In the genomic region with DNA sequence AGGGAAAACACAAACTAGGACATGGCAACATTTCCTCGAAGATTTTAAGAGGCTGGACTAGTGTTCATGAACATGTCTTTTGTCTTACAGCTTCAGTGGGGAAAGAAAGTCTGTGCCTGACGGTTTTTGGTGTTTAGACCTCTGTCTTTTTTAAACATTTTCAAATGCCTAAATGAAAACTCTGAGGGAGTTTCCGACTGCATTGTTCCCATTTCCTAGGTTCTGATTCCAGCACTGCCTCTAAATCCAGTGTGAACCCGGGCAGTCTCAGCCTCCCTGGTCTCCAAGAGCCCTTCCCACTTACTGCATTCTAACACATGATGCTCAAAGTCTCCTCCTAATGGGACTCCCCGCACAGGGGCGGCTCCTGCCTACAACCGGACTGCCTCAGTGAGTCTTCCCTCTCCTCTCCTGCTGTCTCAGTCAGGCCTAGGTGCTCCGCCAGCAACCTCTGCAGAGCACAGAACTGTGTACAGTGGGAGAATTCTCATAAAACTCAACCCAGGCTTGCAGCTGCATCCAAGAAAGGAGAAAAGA, we compare ENCODE assay signal across 1 cellular context.
TF ChIP-seq lines count a peak whose summit lies in the region.

No MANE protein-coding gene starts in this region.

TF ChIP-seq in WTC11, 78 proteins besides CTCF, POLR2A, EP300 and RAD21 (continued from another document):
- TF ChIP-seq, protein P1, sequence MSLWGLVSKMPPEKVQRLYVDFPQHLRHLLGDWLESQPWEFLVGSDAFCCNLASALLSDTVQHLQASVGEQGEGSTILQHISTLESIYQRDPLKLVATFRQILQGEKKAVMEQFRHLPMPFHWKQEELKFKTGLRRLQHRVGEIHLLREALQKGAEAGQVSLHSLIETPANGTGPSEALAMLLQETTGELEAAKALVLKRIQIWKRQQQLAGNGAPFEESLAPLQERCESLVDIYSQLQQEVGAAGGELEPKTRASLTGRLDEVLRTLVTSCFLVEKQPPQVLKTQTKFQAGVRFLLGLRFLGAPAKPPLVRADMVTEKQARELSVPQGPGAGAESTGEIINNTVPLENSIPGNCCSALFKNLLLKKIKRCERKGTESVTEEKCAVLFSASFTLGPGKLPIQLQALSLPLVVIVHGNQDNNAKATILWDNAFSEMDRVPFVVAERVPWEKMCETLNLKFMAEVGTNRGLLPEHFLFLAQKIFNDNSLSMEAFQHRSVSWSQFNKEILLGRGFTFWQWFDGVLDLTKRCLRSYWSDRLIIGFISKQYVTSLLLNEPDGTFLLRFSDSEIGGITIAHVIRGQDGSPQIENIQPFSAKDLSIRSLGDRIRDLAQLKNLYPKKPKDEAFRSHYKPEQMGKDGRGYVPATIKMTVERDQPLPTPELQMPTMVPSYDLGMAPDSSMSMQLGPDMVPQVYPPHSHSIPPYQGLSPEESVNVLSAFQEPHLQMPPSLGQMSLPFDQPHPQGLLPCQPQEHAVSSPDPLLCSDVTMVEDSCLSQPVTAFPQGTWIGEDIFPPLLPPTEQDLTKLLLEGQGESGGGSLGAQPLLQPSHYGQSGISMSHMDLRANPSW (CRISPR knock-in tag; conservative IDR thresholded peaks at IDR 0.05; ENCODE audit: low read depth): no peak
- TF ChIP-seq ZBTB21 (CRISPR knock-in tag; IDR thresholded peaks at IDR 0.05; ENCODE audit: borderline replicate concordance) (no peak), GTF2I (CRISPR knock-in tag; conservative IDR thresholded peaks at IDR 0.05) (no peak), SMAD3 (CRISPR knock-in tag; IDR thresholded peaks at IDR 0.05; ENCODE audit: borderline replicate concordance) (no peak), FOXJ3 (CRISPR knock-in tag; IDR thresholded peaks at IDR 0.05; ENCODE audit: borderline replicate concordance) (no peak), CBFB (CRISPR knock-in tag; IDR thresholded peaks at IDR 0.05; ENCODE audit: low read depth) (no peak), IRF2 (CRISPR knock-in tag; IDR thresholded peaks at IDR 0.05; ENCODE audit: borderline replicate concordance, low read depth) (no peak)
- TF ChIP-seq, protein P2, sequence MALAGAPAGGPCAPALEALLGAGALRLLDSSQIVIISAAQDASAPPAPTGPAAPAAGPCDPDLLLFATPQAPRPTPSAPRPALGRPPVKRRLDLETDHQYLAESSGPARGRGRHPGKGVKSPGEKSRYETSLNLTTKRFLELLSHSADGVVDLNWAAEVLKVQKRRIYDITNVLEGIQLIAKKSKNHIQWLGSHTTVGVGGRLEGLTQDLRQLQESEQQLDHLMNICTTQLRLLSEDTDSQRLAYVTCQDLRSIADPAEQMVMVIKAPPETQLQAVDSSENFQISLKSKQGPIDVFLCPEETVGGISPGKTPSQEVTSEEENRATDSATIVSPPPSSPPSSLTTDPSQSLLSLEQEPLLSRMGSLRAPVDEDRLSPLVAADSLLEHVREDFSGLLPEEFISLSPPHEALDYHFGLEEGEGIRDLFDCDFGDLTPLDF (CRISPR knock-in tag; IDR thresholded peaks at IDR 0.05): no peak
- TF ChIP-seq, protein P3, sequence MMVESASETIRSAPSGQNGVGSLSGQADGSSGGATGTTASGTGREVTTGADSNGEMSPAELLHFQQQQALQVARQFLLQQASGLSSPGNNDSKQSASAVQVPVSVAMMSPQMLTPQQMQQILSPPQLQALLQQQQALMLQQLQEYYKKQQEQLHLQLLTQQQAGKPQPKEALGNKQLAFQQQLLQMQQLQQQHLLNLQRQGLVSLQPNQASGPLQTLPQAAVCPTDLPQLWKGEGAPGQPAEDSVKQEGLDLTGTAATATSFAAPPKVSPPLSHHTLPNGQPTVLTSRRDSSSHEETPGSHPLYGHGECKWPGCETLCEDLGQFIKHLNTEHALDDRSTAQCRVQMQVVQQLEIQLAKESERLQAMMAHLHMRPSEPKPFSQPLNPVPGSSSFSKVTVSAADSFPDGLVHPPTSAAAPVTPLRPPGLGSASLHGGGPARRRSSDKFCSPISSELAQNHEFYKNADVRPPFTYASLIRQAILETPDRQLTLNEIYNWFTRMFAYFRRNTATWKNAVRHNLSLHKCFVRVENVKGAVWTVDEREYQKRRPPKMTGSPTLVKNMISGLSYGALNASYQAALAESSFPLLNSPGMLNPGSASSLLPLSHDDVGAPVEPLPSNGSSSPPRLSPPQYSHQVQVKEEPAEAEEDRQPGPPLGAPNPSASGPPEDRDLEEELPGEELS (CRISPR knock-in tag; IDR thresholded peaks at IDR 0.05): no peak
